14 cellular contexts compared by ENCODE assay signal in the genomic region with DNA sequence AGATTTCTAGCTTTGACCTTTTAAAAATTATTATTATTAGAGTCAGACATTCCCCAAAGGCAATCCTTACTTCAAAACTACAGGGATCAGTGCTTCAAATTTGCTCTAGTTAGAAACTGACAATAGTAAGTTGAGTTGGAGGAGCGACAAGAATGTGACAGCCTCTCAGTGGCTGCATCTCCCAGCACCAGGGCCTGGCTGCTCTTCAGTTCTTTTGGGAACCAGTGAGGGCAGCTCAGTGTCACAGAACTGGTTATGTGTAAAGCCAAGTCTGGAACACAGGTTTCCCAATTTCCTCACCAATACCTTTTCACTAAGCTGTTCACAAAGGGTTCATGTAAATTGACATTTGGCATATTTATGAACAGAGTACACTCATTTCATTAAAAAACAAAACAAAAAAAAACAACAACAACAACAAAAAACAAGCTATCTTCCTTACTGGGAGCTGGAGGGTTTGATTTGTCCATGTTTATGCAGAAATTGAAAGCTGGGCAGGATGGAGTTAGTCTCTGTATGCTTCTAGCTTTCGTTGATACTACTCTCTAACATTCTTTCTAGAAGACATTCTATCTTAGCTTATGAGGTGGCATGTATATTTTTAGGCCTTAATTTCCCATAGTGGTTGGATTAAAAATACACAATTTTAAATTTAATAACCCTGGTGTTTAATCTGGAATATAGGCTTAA.
A peak's percentile ranks its signal among the peaks of the same experiment; 100 is the strongest.
DNase-seq lines count a peak whose midpoint lies in the region; ATAC-seq and TF ChIP-seq lines count a peak whose summit lies in the region.
"Had no signal": no experiment of that assay in that cellular context is flagged by ENCODE, and none has a peak within 500 bp of the region (broad histone marks: within the 10 kb centered on the region; RNA-seq: fewer than 3 reads in every experiment).

No MANE protein-coding gene starts in this region.

- no peak overlapping the region for H2AFZ ChIP-seq in PC-3 (ENCODE audit: low read length)

- peak; percentile 6 for DNase-seq in choroid plexus epithelial cell (ENCODE audit: low read depth)
- peak; percentile 69 for DNase-seq in Right ventricle myocardium superior
- DNase-seq in iPS-NIHi11 (ENCODE audit: low spot score): peak; percentile 17
- peak; percentile 10 for DNase-seq in putamen (ENCODE audit: low spot score)
- DNase-seq in PC-3: no peak
- DNase-seq in foreskin keratinocyte: no peak
- DNase-seq: Caco-2, DMS153, EL, KG1, NCI-H1048, SHP77 treated with DMSO at 0.1 percent for 48 hours had no signal

- no peaks in the 10 kb centered on the region for H3K36me3 ChIP-seq in PC-3 (ENCODE audit: low read depth, low read length)

- CTCF ChIA-PET in PC-3 (lab: Charles Lee): interaction anchor here (0.7 kb wide), 1 partner anchor 462 kb away, joined by 6 read pairs; no protein-coding TSS in a partner anchor

- ATAC-seq in Right ventricle myocardium superior (ENCODE audit: poor library complexity): peak; percentile 97
- no peak for ATAC-seq in PC-3
- ATAC-seq in HG03460 (IDR thresholded peaks at IDR 0.05; ENCODE audit: unreplicated experiment): no peak
- ATAC-seq in GM18505 (IDR thresholded peaks at IDR 0.05; ENCODE audit: unreplicated experiment): no peak
- no peak for ATAC-seq in foreskin keratinocyte

- no peaks in the 10 kb centered on the region for H3K9me2 ChIP-seq in PC-3 (replicated peaks; ENCODE audit: low read length)

- H3K27me3 ChIP-seq in PC-3 (ENCODE audit: low read length) (no peaks in the 10 kb centered on the region), foreskin keratinocyte (no peaks in the 10 kb centered on the region)

- H3K4me2 ChIP-seq in PC-3 (ENCODE audit: low read length): no peak overlapping the region

- no peaks in the 10 kb centered on the region for H3K79me2 ChIP-seq in PC-3 (ENCODE audit: low read length)

- H3K4me3 ChIP-seq in choroid plexus epithelial cell (ENCODE audit: low read depth, low read length) (no peak overlapping the region), PC-3 (ENCODE audit: low read length) (no peak overlapping the region)

- no peak overlapping the region for H3K27ac ChIP-seq in PC-3 (ENCODE audit: low read length)
- no peak overlapping the region for H3K27ac ChIP-seq in foreskin keratinocyte

- intact Hi-C loops in Right ventricle myocardium superior (cut with DNase I): no loop called here
- intact Hi-C loops in PC-3 (cut with micrococcal nuclease): no loop called here

- no TSS peak for BruUV-seq in PC-3 (replicated peaks; lab: Mats Ljungman, UMichigan)

- H3K9ac ChIP-seq in PC-3 (ENCODE audit: low read length): no peak overlapping the region

- no peaks in the 10 kb centered on the region for H3K9me3 ChIP-seq in PC-3 (ENCODE audit: low read length)
- H3K9me3 ChIP-seq: Caco-2 had no signal

- H3F3A ChIP-seq in PC-3 (ENCODE audit: low read length, unreplicated experiment): no peaks in the 10 kb centered on the region

- H4K20me1 ChIP-seq in PC-3 (ENCODE audit: low read length): no peaks in the 10 kb centered on the region

- TF ChIP-seq CTCF in choroid plexus epithelial cell (conservative IDR thresholded peaks at IDR 0.05; ENCODE audit: low read depth, low read length) (no peak), PC-3 (conservative IDR thresholded peaks at IDR 0.05; ENCODE audit: low read depth, low read length) (no peak), foreskin keratinocyte (conservative IDR thresholded peaks at IDR 0.05) (no peak)

- POLR2A ChIA-PET in PC-3 (lab: Charles Lee; ENCODE audit: unreplicated experiment): interaction anchor here (0.6 kb wide), 1 partner anchor 15 kb away, joined by 4 read pairs; no protein-coding TSS in a partner anchor

- H3K4me1 ChIP-seq in PC-3 (ENCODE audit: insufficient read depth, low read length) (no peaks in the 10 kb centered on the region), foreskin keratinocyte (no peaks in the 10 kb centered on the region)
- H3K4me1 ChIP-seq: Caco-2 had no signal

- TF ChIP-seq POLR2A in GM18505 (IDR thresholded peaks at IDR 0.05; ENCODE audit: borderline replicate concordance, extremely low read depth, insufficient read depth, insufficient read length): no peak

Comparison
In these comparisons a context has a peak if more than half of its experiments do, and no peak if none do; other contexts are left out.
1. DNase-seq: peak in choroid plexus epithelial cell (single experiment), Right ventricle myocardium superior (single experiment), iPS-NIHi11 (single experiment) and putamen (single experiment); none in PC-3 (single experiment) and foreskin keratinocyte (0 of 2).